ENCODE assay signal across 30 cellular contexts in genomic region chr13:44660050-44660449, GRCh38.
DNase-seq lines count a peak whose midpoint lies in the region; ATAC-seq and TF ChIP-seq lines count a peak whose summit lies in the region.
"Had no signal": no experiment of that assay in that cellular context is flagged by ENCODE, and none has a peak within 500 bp of the region (broad histone marks: within the 10 kb centered on the region; RNA-seq: fewer than 3 reads in every experiment).

No MANE protein-coding gene starts in this region.

- H3K9ac ChIP-seq in GM23248 (no peak overlapping the region), SK-N-SH (no peak overlapping the region)
- H3K9ac ChIP-seq: parathyroid adenoma had no signal

- H3K27me3 ChIP-seq in GM23248 (replicated peaks; ENCODE audit: insufficient read depth) (no peaks in the 10 kb centered on the region), SK-N-SH (ENCODE audit: insufficient read depth) (no peaks in the 10 kb centered on the region)
- H3K27me3 ChIP-seq: ascending aorta, esophagus muscularis mucosa, right atrium auricular region, spleen, transverse colon had no signal

- H3F3A ChIP-seq in GM23248 (ENCODE audit: insufficient read depth) (no peaks in the 10 kb centered on the region), SK-N-SH (replicated peaks; ENCODE audit: insufficient read depth) (no peaks in the 10 kb centered on the region)

- H3K36me3 ChIP-seq in GM23248 (ENCODE audit: low read depth) = no peaks in the 10 kb centered on the region
- no peaks in the 10 kb centered on the region for H3K36me3 ChIP-seq in SK-N-SH (replicated peaks in 1 of 2; ENCODE audit: control insufficient read depth in 1 of 2, insufficient read depth in 2 of 2, low read length in 1 of 2)
- H3K36me3 ChIP-seq: ascending aorta, esophagus muscularis mucosa, right atrium auricular region, spleen, transverse colon had no signal

- WGBS in GM23248 (ENCODE audit: low coverage in 1 of 2, low lambda C conversion rate in 2 of 2, missing lambda C conversion rate in 2 of 2), 2 experiments = 75 to 84% methylated on average over 6 of the region's 6 CpGs
- 58% methylated on average over 6 of the region's 6 CpGs for WGBS in SK-N-SH (ENCODE audit: low lambda C conversion rate)

- in situ Hi-C loops in GM23248 (cut with MboI) = no loop called here

- POLR2A ChIA-PET in SK-N-SH (lab: Yijun Ruan, JAX) = no interaction called here

- H3K79me2 ChIP-seq in GM23248 (ENCODE audit: insufficient read depth) (no peaks in the 10 kb centered on the region), SK-N-SH (ENCODE audit: insufficient read depth) (no peaks in the 10 kb centered on the region; the same call in 1 of the 2 replicates)
- H3K79me2 ChIP-seq: parathyroid adenoma had no signal

- H2AFZ ChIP-seq in GM23248 (no peak overlapping the region), SK-N-SH (ENCODE audit: low read depth) (no peak overlapping the region; the same call in 1 of the 2 replicates)
- H2AFZ ChIP-seq: parathyroid adenoma had no signal

- no peak for TF ChIP-seq EP300 in SK-N-SH (IDR thresholded peaks at IDR 0.05; ENCODE audit: borderline replicate concordance in 1 of 2, low read depth in 1 of 2, low read length in 1 of 2)

- H3K27ac Mint-ChIP-seq in glutamatergic neuron (ENCODE audit: unreplicated experiment) = no peak overlapping the region
- H3K27ac Mint-ChIP-seq: activated CD8-positive, alpha-beta T cell treated with anti-CD3 and anti-CD28 coated beads, Interleukin-2, amount 10 ng/mL, durations not matched to agents 7 days and 5 days; activated naive CD8-positive, alpha-beta T cell treated with anti-CD3 and anti-CD28 coated beads for 36 hours; endodermal cell; T-helper 17 cell had no signal

- H3K9me3 ChIP-seq in GM23248 (ENCODE audit: low read depth) (no peaks in the 10 kb centered on the region), SK-N-SH (no peaks in the 10 kb centered on the region; the same call in 1 of the 2 replicates)
- H3K9me3 ChIP-seq: ascending aorta, esophagus muscularis mucosa, mucosa of descending colon, right atrium auricular region, spleen, transverse colon had no signal

- H3K27me3 Mint-ChIP-seq in glutamatergic neuron (ENCODE audit: unreplicated experiment) = peaks cover 3% of the 10 kb centered on the region

- H3K4me1 Mint-ChIP-seq in glutamatergic neuron (ENCODE audit: low read depth, unreplicated experiment) = peaks cover 6% of the 10 kb centered on the region
- H3K4me1 Mint-ChIP-seq: activated naive CD8-positive, alpha-beta T cell treated with anti-CD3 and anti-CD28 coated beads for 36 hours; T-helper 17 cell had no signal

- H3K4me1 ChIP-seq in GM23248 (ENCODE audit: insufficient read depth) (no peaks in the 10 kb centered on the region), SK-N-SH (ENCODE audit: control insufficient read depth in 1 of 2, insufficient read depth in 2 of 2, low read depth in 1 of 2, low read length in 1 of 2) (no peaks in the 10 kb centered on the region)
- H3K4me1 ChIP-seq: ascending aorta, esophagus muscularis mucosa, right atrium auricular region, spleen, transverse colon had no signal

- no peaks in the 10 kb centered on the region for H3K36me3 Mint-ChIP-seq in glutamatergic neuron (ENCODE audit: unreplicated experiment)
- H3K36me3 Mint-ChIP-seq: activated naive CD8-positive, alpha-beta T cell treated with anti-CD3 and anti-CD28 coated beads for 36 hours had no signal

- no peak for TF ChIP-seq RAD21 in SK-N-SH (IDR thresholded peaks at IDR 0.05; ENCODE audit: low read length)

- CTCF ChIA-PET in SK-N-SH (lab: Yijun Ruan, JAX) = no interaction called here

- ATAC-seq in GM19023 (IDR thresholded peaks at IDR 0.05; ENCODE audit: unreplicated experiment) (no peak), HG03196 (IDR thresholded peaks at IDR 0.05; ENCODE audit: unreplicated experiment) (no peak)
- ATAC-seq: activated CD8-positive, alpha-beta T cell treated with anti-CD3 and anti-CD28 coated beads, Interleukin-2, amount 10 ng/mL, durations not matched to agents 7 days and 5 days; GM12878; K562; mucosa of descending colon; T-helper 17 cell had no signal

- H3K4me3 ChIP-seq in GM23248 = no peak overlapping the region
- no peak overlapping the region for H3K4me3 ChIP-seq in SK-N-SH (ENCODE audit: low read depth in 2 of 2, low read length in 1 of 2)
- H3K4me3 ChIP-seq: ascending aorta, esophagus muscularis mucosa, GM12878, K562, mucosa of descending colon, right atrium auricular region, spleen, transverse colon had no signal

- H3K4me3 Mint-ChIP-seq in glutamatergic neuron (ENCODE audit: unreplicated experiment) = no peak overlapping the region
- H3K4me3 Mint-ChIP-seq: activated CD8-positive, alpha-beta T cell treated with anti-CD3 and anti-CD28 coated beads, Interleukin-2, amount 10 ng/mL, durations not matched to agents 7 days and 5 days; activated naive CD8-positive, alpha-beta T cell treated with anti-CD3 and anti-CD28 coated beads for 36 hours; endodermal cell; T-helper 17 cell had no signal

- H3K27ac ChIP-seq in GM23248 = no peak overlapping the region
- no peak overlapping the region for H3K27ac ChIP-seq in SK-N-SH (ENCODE audit: low read depth in 2 of 2, low read length in 1 of 2)
- H3K27ac ChIP-seq: ascending aorta, C4-2B, esophagus muscularis mucosa, parathyroid adenoma, right atrium auricular region, spleen, transverse colon had no signal

- H3K9me2 ChIP-seq in GM23248 (ENCODE audit: insufficient read depth) (no peaks in the 10 kb centered on the region), SK-N-SH (no peaks in the 10 kb centered on the region)

- TF ChIP-seq CTCF in SK-N-SH (IDR thresholded peaks at IDR 0.05) (no peak), glutamatergic neuron (IDR thresholded peaks at IDR 0.05; ENCODE audit: partially characterized antibody, unreplicated experiment) (no peak)

- H3K4me2 ChIP-seq in GM23248 (ENCODE audit: unreplicated experiment) (no peak overlapping the region), SK-N-SH (no peak overlapping the region)

- no peaks in the 10 kb centered on the region for H4K20me1 ChIP-seq in GM23248 (ENCODE audit: insufficient read depth)
- no peaks in the 10 kb centered on the region for H4K20me1 ChIP-seq in SK-N-SH (ENCODE audit: insufficient read depth)

- no peaks in the 10 kb centered on the region for H3K9me3 Mint-ChIP-seq in glutamatergic neuron (ENCODE audit: unreplicated experiment)
- H3K9me3 Mint-ChIP-seq: activated naive CD8-positive, alpha-beta T cell treated with anti-CD3 and anti-CD28 coated beads for 36 hours; endodermal cell had no signal

- peak; percentile 36 for DNase-seq in GM23248
- DNase-seq in SK-N-SH = no peak
- peak; percentile 40 for DNase-seq in fibroblast of peridontal ligament (ENCODE audit: extremely low read depth)
- DNase-seq in renal cortical epithelial cell (ENCODE audit: low read depth) = peak; percentile 49
- no peak for DNase-seq in glutamatergic neuron
- DNase-seq: activated CD4-positive, alpha-beta T cell treated with anti-CD3 and anti-CD28 coated beads for 1 hour; activated CD8-positive, alpha-beta T cell treated with anti-CD3 and anti-CD28 coated beads, Interleukin-2, amount 10 ng/mL, durations not matched to agents 7 days and 5 days; activated effector memory CD4-positive, alpha-beta T cell treated with Interleukin-2 at 50 U/mL for 16 hours; activated naive CD8-positive, alpha-beta T cell treated with anti-CD3 and anti-CD28 coated beads for 36 hours; activated T-cell treated with anti-CD3 and anti-CD28 coated beads for 4 hours; Calu3; central memory CD4-positive, alpha-beta T cell; DND-41; endodermal cell; mucosa of descending colon; NCI-H1436 treated with DMSO at 0.1 percent for 48 hours; NCI-H748 treated with DMSO at 0.1 percent for 48 hours; RPMI8226; spleen; T-helper 17 cell; transverse colon had no signal

TF ChIP-seq in SK-N-SH, 30 proteins besides CTCF, POLR2A, EP300 and RAD21:
- TF ChIP-seq EZH2phosphoT487 (IDR thresholded peaks at IDR 0.05; ENCODE audit: borderline replicate concordance, low read depth) (no peak), MAX (IDR thresholded peaks at IDR 0.05; ENCODE audit: low read depth) (peak; percentile 26; the same call in 1 of the 2 replicates)

Comparison
In these comparisons a context has a peak if more than half of its experiments do, and no peak if none do; other contexts are left out.
1. DNase-seq: peak in GM23248 (single experiment), fibroblast of peridontal ligament (single experiment) and renal cortical epithelial cell (single experiment); none in SK-N-SH (single experiment) and glutamatergic neuron (single experiment).